In the genomic region with DNA sequence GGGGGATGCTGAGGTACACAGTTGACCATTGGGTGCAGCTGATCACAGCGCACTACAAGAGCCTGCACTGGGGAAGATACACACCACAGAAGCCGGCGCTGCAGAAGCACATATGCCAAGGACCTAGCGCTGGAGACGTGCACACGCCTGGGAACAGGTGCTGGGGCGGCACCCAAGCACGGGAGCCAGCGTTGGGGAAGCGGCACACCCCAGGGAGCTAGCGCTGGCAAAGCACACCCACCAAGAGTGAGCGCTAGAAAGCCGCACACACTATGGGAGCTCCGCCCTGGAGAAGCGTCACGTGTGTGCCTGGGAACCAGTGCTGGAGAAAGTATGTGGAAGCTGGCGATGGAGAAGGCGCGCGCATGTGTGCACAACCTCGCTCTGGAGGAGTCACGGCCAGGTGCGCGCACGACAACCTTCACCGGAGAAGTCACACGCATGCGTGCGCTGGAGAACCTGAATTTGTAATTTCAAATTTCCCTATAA, we compare ENCODE assay signal across 8 cellular contexts. TPM values are rescaled to one million over a fixed set of nuclear protein-coding genes. Genes with fewer than 3 reads are reported as not detected.
DNase-seq lines count a peak whose midpoint lies in the region; ATAC-seq and TF ChIP-seq lines count a peak whose summit lies in the region.

No MANE protein-coding gene starts in this region.

- H2BK5ac ChIP-seq in mesenchymal stem cell (ENCODE audit: low read depth, low read length, poor library complexity, severe bottlenecking): no peak overlapping the region

- no peak overlapping the region for H2AFZ ChIP-seq in mesenchymal stem cell (ENCODE audit: low read depth, low read length)

- TF ChIP-seq CTCF in Panc1 (IDR thresholded peaks at IDR 0.05): no peak
- no peak for TF ChIP-seq CTCF in endothelial cell (IDR thresholded peaks at IDR 0.05; ENCODE audit: unreplicated experiment)
- no peak for TF ChIP-seq CTCF in type B pancreatic cell (conservative IDR thresholded peaks at IDR 0.05)

- H4K91ac ChIP-seq in mesenchymal stem cell (ENCODE audit: low read length): no peak overlapping the region

- WGBS in mesenchymal stem cell: 69% methylated on average over 22 of the region's 29 CpGs

- no peaks in the 10 kb centered on the region for H3K9me3 Mint-ChIP-seq in endothelial cell (ENCODE audit: unreplicated experiment)
- H3K9me3 Mint-ChIP-seq in type B pancreatic cell: no peaks in the 10 kb centered on the region

- peak overlapping the region in 1 of 2 experiments; percentile 33; a peak in 1 of 4 replicates for H3K4me3 ChIP-seq in Panc1 (ENCODE audit: low read depth in 2 of 2, low read length in 2 of 2)
- peak overlapping the region; percentile 27 to 77 for H3K4me3 ChIP-seq in mesenchymal stem cell (ENCODE audit: insufficient read depth in 1 of 2, low read depth in 1 of 2, low read length in 2 of 2)

- no peak overlapping the region for H2BK15ac ChIP-seq in mesenchymal stem cell (ENCODE audit: low read depth, poor library complexity, severe bottlenecking)

- peak overlapping the region; percentile 31 for H3K4me2 ChIP-seq in mesenchymal stem cell (ENCODE audit: low read length, poor library complexity, severe bottlenecking)

- H3K4me3 Mint-ChIP-seq in endothelial cell (ENCODE audit: unreplicated experiment): peak overlapping the region; percentile 85
- H3K4me3 Mint-ChIP-seq in type B pancreatic cell: peak overlapping the region; percentile 87

- peaks cover 15% of the 10 kb centered on the region for H3K4me1 Mint-ChIP-seq in endothelial cell (ENCODE audit: unreplicated experiment)
- H3K4me1 Mint-ChIP-seq in type B pancreatic cell (ENCODE audit: unreplicated experiment): peaks cover 19% of the 10 kb centered on the region

- intact Hi-C loops in Panc1 (cut with micrococcal nuclease; ENCODE audit: unreplicated experiment): no loop called here

- H3K27me3 Mint-ChIP-seq in endothelial cell (ENCODE audit: unreplicated experiment) (peaks cover 2% of the 10 kb centered on the region), type B pancreatic cell (no peaks in the 10 kb centered on the region)

- no peak overlapping the region for H2AK5ac ChIP-seq in mesenchymal stem cell (ENCODE audit: low read length, severe bottlenecking)

- H2BK12ac ChIP-seq in mesenchymal stem cell (ENCODE audit: low read length in 2 of 2): no peak overlapping the region

- POLR2A ChIA-PET in Panc1 (lab: Charles Lee): no interaction called here

- no peak overlapping the region for H3K4ac ChIP-seq in mesenchymal stem cell (ENCODE audit: low read depth in 1 of 2, low read length in 2 of 2)

- in situ Hi-C loops in Panc1 (cut with HindIII; ENCODE audit: low pct_unique_long_range_greater_than_20kb, low sequenced_read_pairs): no loop called here

- no peak overlapping the region for H2BK120ac ChIP-seq in mesenchymal stem cell (ENCODE audit: low read depth, low read length)

- no peak overlapping the region for H3K27ac Mint-ChIP-seq in endothelial cell (ENCODE audit: unreplicated experiment)
- H3K27ac Mint-ChIP-seq in type B pancreatic cell: no peak overlapping the region

- no peak for ATAC-seq in Panc1
- no peak for ATAC-seq in GM21360 (IDR thresholded peaks at IDR 0.05; ENCODE audit: unreplicated experiment)
- ATAC-seq in GM21528 (IDR thresholded peaks at IDR 0.05; ENCODE audit: low FRiP score, unreplicated experiment): no peak

- H3K14ac ChIP-seq in mesenchymal stem cell (ENCODE audit: low read length in 2 of 2): no peak overlapping the region

- H3K27ac ChIP-seq in Panc1 (ENCODE audit: low read length): peak overlapping the region; percentile 76; the same call in 1 of the 2 replicates
- no peak overlapping the region for H3K27ac ChIP-seq in mesenchymal stem cell (ENCODE audit: low read length, poor library complexity, severe bottlenecking)

- no peak overlapping the region for H3K23ac ChIP-seq in mesenchymal stem cell (ENCODE audit: low read length in 2 of 2)

- DNase-seq in AG20443 (ENCODE audit: low spot score): peak; percentile 82
- peak; percentile 50 for DNase-seq in HK-2 (ENCODE audit: unreplicated experiment)
- no peak for DNase-seq in Panc1 (ENCODE audit: low read depth, low spot score)
- DNase-seq in endothelial cell (ENCODE audit: low spot score): peak; percentile 67
- DNase-seq in mesenchymal stem cell: peak; percentile 59
- peak; percentile 79 for DNase-seq in type B pancreatic cell (ENCODE audit: extremely low spot score, unreplicated experiment)

- H4K8ac ChIP-seq in mesenchymal stem cell (ENCODE audit: low read length): peak overlapping the region; percentile 12

- H3K79me1 ChIP-seq in mesenchymal stem cell (replicated peaks; ENCODE audit: low read length, poor library complexity, severe bottlenecking): peaks cover 28% of the 10 kb centered on the region

- peak overlapping the region in 1 of 2 experiments; percentile 8 for H3K18ac ChIP-seq in mesenchymal stem cell (ENCODE audit: low read depth in 1 of 2, low read length in 2 of 2)

- no peaks in the 10 kb centered on the region for H3K36me3 ChIP-seq in Panc1 (ENCODE audit: control insufficient read depth, insufficient read depth, low read length)
- no peaks in the 10 kb centered on the region for H3K36me3 ChIP-seq in mesenchymal stem cell (ENCODE audit: control insufficient read depth in 1 of 2, insufficient read depth in 2 of 2, low read depth in 1 of 2, low read length in 2 of 2)

- CTCF ChIA-PET in Panc1 (lab: Charles Lee): no interaction called here

- H3K4me1 ChIP-seq in Panc1 (ENCODE audit: control insufficient read depth, insufficient read depth, low read length): peaks cover 21% of the 10 kb centered on the region; the same call in 1 of the 2 replicates
- no peaks in the 10 kb centered on the region for H3K4me1 ChIP-seq in mesenchymal stem cell (ENCODE audit: control insufficient read depth, insufficient read depth, low read depth, low read length)

- no peaks in the 10 kb centered on the region for H3K9me3 ChIP-seq in Panc1 (ENCODE audit: control insufficient read depth, insufficient read depth, low read depth, low read length)
- no peaks in the 10 kb centered on the region for H3K9me3 ChIP-seq in mesenchymal stem cell (ENCODE audit: control insufficient read depth, low read length)

- H3K9ac ChIP-seq in mesenchymal stem cell (ENCODE audit: low read length): peak overlapping the region; percentile 43

- H3K27me3 ChIP-seq in Panc1 (ENCODE audit: control insufficient read depth, insufficient read depth, low read length) (no peaks in the 10 kb centered on the region), mesenchymal stem cell (ENCODE audit: control insufficient read depth in 1 of 2, insufficient read depth in 1 of 2, low read length in 2 of 2) (no peaks in the 10 kb centered on the region)

- BruUV-seq in Panc1 (replicated peaks; lab: Mats Ljungman, UMichigan): no TSS peak

- H3K36me3 Mint-ChIP-seq in endothelial cell (ENCODE audit: low read depth, unreplicated experiment): no peaks in the 10 kb centered on the region
- no peaks in the 10 kb centered on the region for H3K36me3 Mint-ChIP-seq in type B pancreatic cell

RNA-seq across cellular contexts. Expression of a gene that starts 4.5 kb away (rescaled TPM):
- total RNA-seq in Panc1 (2021; ENCODE audit: unreplicated experiment): 17.8 TPM
- polyA plus RNA-seq in Panc1 (2012; ENCODE audit: insufficient read length): 10.7 TPM
- total RNA-seq in endothelial cell (ENCODE audit: unreplicated experiment): 16.7 TPM
- 4.8 TPM for polyA plus RNA-seq in mesenchymal stem cell (2013, experiment 1 of 2)
- 4.6 TPM for polyA plus RNA-seq in mesenchymal stem cell (2013, experiment 2 of 2)
- total RNA-seq in type B pancreatic cell (ENCODE audit: low replicate concordance): 13.0 and 19.2 TPM in 2 replicates
